23 cellular contexts compared by ENCODE assay signal in the genomic region with DNA sequence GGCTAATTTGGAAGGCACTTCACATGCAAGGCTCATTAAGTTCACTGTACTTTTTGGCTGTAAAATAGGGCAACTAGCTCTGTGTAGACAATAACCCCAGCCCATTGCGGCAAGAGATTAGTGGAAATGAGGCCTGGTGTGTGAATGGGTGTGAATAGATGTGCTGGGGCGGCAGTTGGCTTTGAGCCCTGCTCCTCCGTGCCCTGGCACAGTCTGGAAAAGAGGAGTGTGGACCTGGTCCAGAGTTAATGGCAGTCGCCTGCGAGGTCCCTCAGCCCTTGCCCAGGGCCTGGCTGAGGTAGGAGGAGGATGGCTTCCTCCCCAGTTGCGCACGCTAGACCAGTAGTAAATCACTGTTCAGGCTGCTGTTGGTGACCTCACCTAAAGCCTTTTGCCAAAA. TPM values are rescaled to one million over a fixed set of nuclear protein-coding genes. Genes with fewer than 3 reads are reported as not detected.
DNase-seq lines count a peak whose midpoint lies in the region; ATAC-seq and TF ChIP-seq lines count a peak whose summit lies in the region.
"Had no signal": no experiment of that assay in that cellular context is flagged by ENCODE, and none has a peak within 500 bp of the region (broad histone marks: within the 10 kb centered on the region; RNA-seq: fewer than 3 reads in every experiment).

No MANE protein-coding gene starts in this region.

- peaks cover 12% of the 10 kb centered on the region for H3K27me3 Mint-ChIP-seq in brain
- H3K27me3 Mint-ChIP-seq in T-helper 2 cell treated with Interferon-gamma antibody and Interleukin-4, amounts not matched to agents 5 μg/mL and 100 μg/mL, for 36 hours (ENCODE audit: low read depth) = peaks cover 45% of the 10 kb centered on the region

- TF ChIP-seq CTCF in brain (conservative IDR thresholded peaks at IDR 0.05) = no peak

- H3K9me3 Mint-ChIP-seq in brain = peaks cover 0 to 4% (median 0%) of the 10 kb centered on the region in 5 experiments
- H3K9me3 Mint-ChIP-seq in T-helper 2 cell treated with Interferon-gamma antibody and Interleukin-4, amounts not matched to agents 5 μg/mL and 100 μg/mL, for 36 hours = no peaks in the 10 kb centered on the region
- H3K9me3 Mint-ChIP-seq: activated naive CD4-positive, alpha-beta T cell treated with anti-CD3 and anti-CD28 coated beads, Interleukin-2, amount 50 U/mL, for 72 hours; activated T-helper 1 cell treated with anti-CD3 and anti-CD28 coated beads, Interleukin-12 subunit alpha, Interleukin-12 subunit beta, Interleukin-2, Interleukin-4 antibody, amounts not matched to agents 30 ng/mL and 10 ng/mL and 1 ng/mL, durations not matched to agents 14 hours and 24 hours and 36 hours had no signal

- no peak overlapping the region for H3K9ac ChIP-seq in BLaER1

- no peaks in the 10 kb centered on the region for H4K20me1 ChIP-seq in BLaER1

- ATAC-seq in HG03280 (IDR thresholded peaks at IDR 0.05; ENCODE audit: unreplicated experiment) (no peak), HG02870 (IDR thresholded peaks at IDR 0.05; ENCODE audit: unreplicated experiment) (no peak)
- ATAC-seq: activated naive CD4-positive, alpha-beta T cell treated with anti-CD3 and anti-CD28 coated beads, Interleukin-2, amount 50 U/mL, for 72 hours; body of pancreas; GM12878; heart left ventricle had no signal

- H3K27ac Mint-ChIP-seq in brain = peak overlapping the region in 4 of 5 experiments; percentile 61 to 95 (median 82)
- no peak overlapping the region for H3K27ac Mint-ChIP-seq in T-helper 2 cell treated with Interferon-gamma antibody and Interleukin-4, amounts not matched to agents 5 μg/mL and 100 μg/mL, for 36 hours
- H3K27ac Mint-ChIP-seq: activated naive CD4-positive, alpha-beta T cell treated with anti-CD3 and anti-CD28 coated beads, Interleukin-2, amount 50 U/mL, for 72 hours; activated T-helper 1 cell treated with anti-CD3 and anti-CD28 coated beads, Interleukin-12 subunit alpha, Interleukin-12 subunit beta, Interleukin-2, Interleukin-4 antibody, amounts not matched to agents 30 ng/mL and 10 ng/mL and 1 ng/mL, durations not matched to agents 14 hours and 24 hours and 36 hours; CD4-positive, CD25-positive, alpha-beta regulatory T cell had no signal

- no peaks in the 10 kb centered on the region for H3K36me3 ChIP-seq in BLaER1
- H3K36me3 ChIP-seq: heart left ventricle, left ventricle myocardium inferior had no signal

- peaks cover 85% of the 10 kb centered on the region for H3K4me1 Mint-ChIP-seq in brain
- peaks cover 8% of the 10 kb centered on the region for H3K4me1 Mint-ChIP-seq in T-helper 2 cell treated with Interferon-gamma antibody and Interleukin-4, amounts not matched to agents 5 μg/mL and 100 μg/mL, for 36 hours (ENCODE audit: low read depth)

- H3K4me1 ChIP-seq in BLaER1 = peaks cover 87% of the 10 kb centered on the region
- H3K4me1 ChIP-seq: body of pancreas had no signal

- no peaks in the 10 kb centered on the region for H3K9me3 ChIP-seq in BLaER1
- H3K9me3 ChIP-seq: body of pancreas, heart left ventricle, left ventricle myocardium inferior had no signal

- no peaks in the 10 kb centered on the region for H3K36me3 Mint-ChIP-seq in brain
- no peaks in the 10 kb centered on the region for H3K36me3 Mint-ChIP-seq in T-helper 2 cell treated with Interferon-gamma antibody and Interleukin-4, amounts not matched to agents 5 μg/mL and 100 μg/mL, for 36 hours (ENCODE audit: low read depth)
- H3K36me3 Mint-ChIP-seq: activated naive CD4-positive, alpha-beta T cell treated with anti-CD3 and anti-CD28 coated beads, Interleukin-2, amount 50 U/mL, for 72 hours; CD4-positive, CD25-positive, alpha-beta regulatory T cell had no signal

- H3K4me3 ChIP-seq in BLaER1 = no peak overlapping the region
- H3K4me3 ChIP-seq: body of pancreas, coronary artery, GM12878, heart left ventricle, left ventricle myocardium inferior had no signal

- peak overlapping the region; percentile 84 for H3K4me2 ChIP-seq in BLaER1

- DNase-seq in NCI-H1105 (lab: John Stamatoyannopoulos, UW) (peak; percentile 51), pons (ENCODE audit: low spot score) (peak; percentile 23), T-helper 2 cell (no peak)
- no peak for DNase-seq in T-helper 2 cell treated with Interferon-gamma antibody and Interleukin-4, amounts not matched to agents 5 μg/mL and 100 μg/mL, for 36 hours (ENCODE audit: low spot score)
- DNase-seq: ACHN; activated CD4-positive, alpha-beta T cell treated with anti-CD3 and anti-CD28 coated beads for 1 hour; body of pancreas; CD4-positive, CD25-positive, alpha-beta regulatory T cell; DMS153; heart left ventricle; left ventricle myocardium inferior; NCI-H1930; NCI-H510A treated with DMSO at 0.1 percent for 48 hours; stimulated activated CD4-positive, alpha-beta T cell treated with anti-CD3 and anti-CD28 coated beads, Interleukin-4, amount 100 ng/mL, for 24 hours had no signal

- H3K27me3 ChIP-seq in BLaER1 = no peaks in the 10 kb centered on the region
- H3K27me3 ChIP-seq: body of pancreas had no signal

- peak overlapping the region in 2 of 5 experiments; percentile 3 to 8 for H3K4me3 Mint-ChIP-seq in brain
- H3K4me3 Mint-ChIP-seq in T-helper 2 cell treated with Interferon-gamma antibody and Interleukin-4, amounts not matched to agents 5 μg/mL and 100 μg/mL, for 36 hours = no peak overlapping the region
- H3K4me3 Mint-ChIP-seq: activated T-helper 1 cell treated with anti-CD3 and anti-CD28 coated beads, Interleukin-12 subunit alpha, Interleukin-12 subunit beta, Interleukin-2, Interleukin-4 antibody, amounts not matched to agents 30 ng/mL and 10 ng/mL and 1 ng/mL, durations not matched to agents 14 hours and 24 hours and 36 hours had no signal

- peak overlapping the region; percentile 31; the same call in 1 of the 2 replicates for H3K27ac ChIP-seq in BLaER1
- H3K27ac ChIP-seq: body of pancreas, coronary artery, heart left ventricle, left ventricle myocardium inferior, RWPE1 had no signal

RNA-seq across cellular contexts. Expression of gene KISS1, which starts 4.8 kb away (rescaled TPM):
- 0.76 TPM for polyA plus RNA-seq in brain (ENCODE audit: insufficient read depth, low read depth, low replicate concordance)
- polyA plus RNA-seq: CD4-positive, CD25-positive, alpha-beta regulatory T cell; GM12878; heart left ventricle had no signal

RNA-seq across cellular contexts. Expression of gene GOLT1A, which starts 22.3 kb away (rescaled TPM):
- 4.5 TPM for polyA plus RNA-seq in brain (ENCODE audit: insufficient read depth, low read depth, low replicate concordance)
- polyA plus RNA-seq: CD4-positive, CD25-positive, alpha-beta regulatory T cell had no signal

RNA-seq across cellular contexts. Expression of gene REN, which starts 25.3 kb away (rescaled TPM):
- polyA plus RNA-seq in brain (ENCODE audit: insufficient read depth, low read depth, low replicate concordance) = 0.31 TPM
- polyA plus RNA-seq: CD4-positive, CD25-positive, alpha-beta regulatory T cell; GM12878; heart left ventricle had no signal

RNA-seq across cellular contexts. Expression of gene ETNK2, which starts 39.6 kb away (rescaled TPM):
- 27.1 TPM for polyA plus RNA-seq in brain (ENCODE audit: insufficient read depth, low read depth, low replicate concordance)

Comparison
In these comparisons a context has a peak if more than half of its experiments do, and no peak if none do; other contexts are left out.
1. DNase-seq: peak in NCI-H1105 (single experiment) and pons (single experiment); none in T-helper 2 cell (0 of 5) and T-helper 2 cell treated with Interferon-gamma antibody and Interleukin-4, amounts not matched to agents 5 μg/mL and 100 μg/mL, for 36 hours (single experiment).